In genomic region chr1:84902773-84903172, GRCh38 we compare ENCODE assay signal across 1 cellular context. TPM values are rescaled to one million over a fixed set of nuclear protein-coding genes. Genes with fewer than 3 reads are reported as not detected.
"Had no signal": no experiment of that assay in that cellular context is flagged by ENCODE, and none has a peak within 500 bp of the region (broad histone marks: within the 10 kb centered on the region; RNA-seq: fewer than 3 reads in every experiment).

No MANE protein-coding gene starts in this region.

RNA-seq across cellular contexts. Expression of gene LPAR3, which starts 9.8 kb away (rescaled TPM):
- polyA plus RNA-seq: GM23248 had no signal
